In the genomic region with DNA sequence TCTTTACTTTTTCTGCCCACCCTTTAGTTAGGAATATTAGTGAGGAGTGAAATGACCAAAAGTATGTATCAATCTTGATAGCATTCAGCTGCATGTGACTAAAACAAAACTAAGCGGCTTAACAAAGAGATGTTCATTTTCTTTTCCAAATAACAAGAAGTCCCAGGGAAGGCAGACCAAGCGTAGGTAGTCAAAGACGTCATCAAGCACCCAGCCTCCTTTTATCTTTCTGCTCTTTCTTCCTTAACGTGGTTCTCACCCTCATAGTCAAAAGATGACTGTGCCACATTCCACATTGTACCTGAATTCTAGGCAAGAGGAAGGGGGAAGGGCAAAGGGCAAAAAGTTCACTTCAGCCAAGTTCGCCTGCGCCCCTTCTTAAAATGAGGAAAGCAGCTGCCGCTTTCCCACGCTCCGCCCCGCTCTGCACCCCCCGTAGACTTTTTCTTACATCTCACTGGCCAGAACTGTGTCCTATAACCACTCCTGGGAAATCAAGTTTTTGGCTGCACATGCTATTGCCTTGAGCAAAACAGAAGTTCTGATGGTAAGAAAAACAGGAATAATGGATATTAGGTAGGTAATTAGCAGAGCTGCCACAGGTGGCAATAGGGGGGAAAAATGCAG, we compare ENCODE assay signal across 25 cellular contexts. TPM values are rescaled to one million over a fixed set of nuclear protein-coding genes. Genes with fewer than 3 reads are reported as not detected.
A peak's percentile ranks its signal among the peaks of the same experiment; 100 is the strongest.
DNase-seq lines count a peak whose midpoint lies in the region; ATAC-seq, FAIRE-seq and TF ChIP-seq lines count a peak whose summit lies in the region.
"Had no signal": no experiment of that assay in that cellular context is flagged by ENCODE, and none has a peak within 500 bp of the region (broad histone marks: within the 10 kb centered on the region; RNA-seq: fewer than 3 reads in every experiment).

No MANE protein-coding gene starts in this region.

- dilution Hi-C loops in keratinocyte (cut with MboI; ENCODE audit: extremely low pct_ligation_motif_present, low sequenced_read_pairs): no loop called here

- no peak overlapping the region for H3K9ac ChIP-seq in keratinocyte (ENCODE audit: control insufficient read depth, extremely low read depth, insufficient read depth, low read length)

- no peak for DNase-seq in activated naive CD4-positive, alpha-beta T cell treated with anti-CD3 and anti-CD28 coated beads, Interleukin-2, amount 50 U/mL, for 72 hours (ENCODE audit: low spot score in 2 of 2)
- no peak for DNase-seq in activated naive CD4-positive, alpha-beta T cell treated with anti-CD3 and anti-CD28 coated beads, Interleukin-2, amount 10 ng/mL, durations not matched to agents 7 days and 5 days
- no peak for DNase-seq in activated T-helper 2 cell treated with anti-CD3 and anti-CD28 coated beads, Interferon-gamma antibody, Interleukin-2, Interleukin-4, amounts not matched to agents 10 μg/mL and 5 μg/mL and 100 μg/mL, durations not matched to agents 14 hours and 24 hours and 36 hours (ENCODE audit: low spot score)
- no peak for DNase-seq in keratinocyte (ENCODE audit: low read depth, low spot score)
- DNase-seq in stimulated activated effector memory CD8-positive, alpha-beta T cell treated with anti-CD3 and anti-CD28 coated beads, Interleukin-12 subunit alpha, Interleukin-12 subunit beta, amount 100 ng/mL, for 72 hours (ENCODE audit: low spot score in 2 of 2): no peak
- DNase-seq: DMS53, EL, GF-D8, NCI-H1105, NCI-H146, NCI-H2029, NCI-H2227 treated with DMSO at 0.1 percent for 48 hours, NCI-H510A, NCI-H748 treated with DMSO at 0.1 percent for 48 hours, PC-9, RPMI8226, SIG-M5 had no signal

- no peaks in the 10 kb centered on the region for H4K20me1 ChIP-seq in keratinocyte (ENCODE audit: control insufficient read depth, extremely low read depth, insufficient read depth, low read length)

- intact Hi-C loops in activated T-helper 2 cell treated with anti-CD3 and anti-CD28 coated beads, Interferon-gamma antibody, Interleukin-2, Interleukin-4, amounts not matched to agents 10 μg/mL and 5 μg/mL and 100 μg/mL, durations not matched to agents 14 hours and 24 hours and 36 hours (cut with micrococcal nuclease): loop anchor here (2.0 kb wide), 1 partner anchor 14 kb away; a partner anchor contains a TSS

- H3K9me1 ChIP-seq in keratinocyte (ENCODE audit: control insufficient read depth, extremely low read depth, insufficient read depth, low read length): no peaks in the 10 kb centered on the region

- no peaks in the 10 kb centered on the region for H3K9me3 ChIP-seq in keratinocyte (ENCODE audit: control insufficient read depth, low read depth, low read length)

- ATAC-seq in activated naive CD4-positive, alpha-beta T cell treated with anti-CD3 and anti-CD28 coated beads, Interleukin-2, amount 50 U/mL, for 72 hours: peak; percentile 34 to 39
- ATAC-seq in HG03442 (IDR thresholded peaks at IDR 0.05; ENCODE audit: unreplicated experiment): no peak
- ATAC-seq in stimulated activated effector memory CD8-positive, alpha-beta T cell treated with anti-CD3 and anti-CD28 coated beads, Interleukin-12 subunit alpha, Interleukin-12 subunit beta, amount 100 ng/mL, for 72 hours: no peak
- ATAC-seq in GM21381 (IDR thresholded peaks at IDR 0.05; ENCODE audit: unreplicated experiment): no peak
- ATAC-seq: SK-N-SH treated with all-trans-retinoic acid at 6 μM for 48 hours had no signal

- no peak overlapping the region for H3K4me3 Mint-ChIP-seq in activated naive CD4-positive, alpha-beta T cell treated with anti-CD3 and anti-CD28 coated beads, Interleukin-2, amount 10 ng/mL, durations not matched to agents 7 days and 5 days
- no peak overlapping the region for H3K4me3 Mint-ChIP-seq in activated T-helper 2 cell treated with anti-CD3 and anti-CD28 coated beads, Interferon-gamma antibody, Interleukin-2, Interleukin-4, amounts not matched to agents 10 μg/mL and 5 μg/mL and 100 μg/mL, durations not matched to agents 14 hours and 24 hours and 36 hours (ENCODE audit: low read depth)
- no peak overlapping the region for H3K4me3 Mint-ChIP-seq in stimulated activated effector memory CD8-positive, alpha-beta T cell treated with anti-CD3 and anti-CD28 coated beads, Interleukin-12 subunit alpha, Interleukin-12 subunit beta, amount 100 ng/mL, for 72 hours
- H3K4me3 Mint-ChIP-seq: B cell, CD14-positive monocyte had no signal

- H3K27me3 ChIP-seq in keratinocyte (ENCODE audit: control insufficient read depth, extremely low read depth, insufficient read depth, low read length): no peaks in the 10 kb centered on the region

- peaks cover 7% of the 10 kb centered on the region for H3K4me1 Mint-ChIP-seq in activated naive CD4-positive, alpha-beta T cell treated with anti-CD3 and anti-CD28 coated beads, Interleukin-2, amount 10 ng/mL, durations not matched to agents 7 days and 5 days
- peaks cover 25% of the 10 kb centered on the region for H3K4me1 Mint-ChIP-seq in activated T-helper 2 cell treated with anti-CD3 and anti-CD28 coated beads, Interferon-gamma antibody, Interleukin-2, Interleukin-4, amounts not matched to agents 10 μg/mL and 5 μg/mL and 100 μg/mL, durations not matched to agents 14 hours and 24 hours and 36 hours (ENCODE audit: low read depth)
- no peaks in the 10 kb centered on the region for H3K4me1 Mint-ChIP-seq in stimulated activated effector memory CD8-positive, alpha-beta T cell treated with anti-CD3 and anti-CD28 coated beads, Interleukin-12 subunit alpha, Interleukin-12 subunit beta, amount 100 ng/mL, for 72 hours
- H3K4me1 Mint-ChIP-seq: B cell, CD14-positive monocyte had no signal

- peaks cover 8% of the 10 kb centered on the region for H3K27me3 Mint-ChIP-seq in activated naive CD4-positive, alpha-beta T cell treated with anti-CD3 and anti-CD28 coated beads, Interleukin-2, amount 10 ng/mL, durations not matched to agents 7 days and 5 days
- H3K27me3 Mint-ChIP-seq in activated T-helper 2 cell treated with anti-CD3 and anti-CD28 coated beads, Interferon-gamma antibody, Interleukin-2, Interleukin-4, amounts not matched to agents 10 μg/mL and 5 μg/mL and 100 μg/mL, durations not matched to agents 14 hours and 24 hours and 36 hours (ENCODE audit: low read depth): peaks cover 4% of the 10 kb centered on the region

- peaks cover 18% of the 10 kb centered on the region for H3K4me1 ChIP-seq in keratinocyte (ENCODE audit: control insufficient read depth, extremely low read depth, insufficient read depth, low read length)

- TF ChIP-seq CTCF in keratinocyte (optimal IDR thresholded peaks at IDR 0.05 in 1 of 3, IDR thresholded peaks at IDR 0.05 in 1 of 3, conservative IDR thresholded peaks at IDR 0.05 in 1 of 3; ENCODE audit: extremely low read depth in 1 of 3, insufficient read depth in 2 of 3, low read length in 3 of 3): no peak

- no peaks in the 10 kb centered on the region for H3K36me3 ChIP-seq in keratinocyte (ENCODE audit: control insufficient read depth in 2 of 2, extremely low read depth in 1 of 2, insufficient read depth in 2 of 2, low read length in 2 of 2)

- CTCF ChIA-PET in activated naive CD4-positive, alpha-beta T cell treated with anti-CD3 and anti-CD28 coated beads, Interleukin-2, amount 10 ng/mL, durations not matched to agents 7 days and 5 days (lab: Charles Lee): no interaction called here

- H2AFZ ChIP-seq in keratinocyte (ENCODE audit: control insufficient read depth, low read length): no peak overlapping the region
- H2AFZ ChIP-seq: PC-9 had no signal

- H3K4me2 ChIP-seq in keratinocyte (ENCODE audit: control insufficient read depth, extremely low read depth, insufficient read depth, low read depth, low read length): peak overlapping the region; percentile 24
- H3K4me2 ChIP-seq: PC-9 had no signal

- no peak overlapping the region for H3K27ac ChIP-seq in keratinocyte (ENCODE audit: control insufficient read depth, insufficient read depth, low read length)
- H3K27ac ChIP-seq: PC-9 had no signal

- no peaks in the 10 kb centered on the region for H3K79me2 ChIP-seq in keratinocyte (ENCODE audit: control insufficient read depth, insufficient read depth, low read length)

- FAIRE-seq in keratinocyte (lab: Jason Lieb, UNC): no peak
- FAIRE-seq: A204.1, D721Med, H54 had no signal

- no peak overlapping the region for H3K27ac Mint-ChIP-seq in activated naive CD4-positive, alpha-beta T cell treated with anti-CD3 and anti-CD28 coated beads, Interleukin-2, amount 50 U/mL, for 72 hours
- H3K27ac Mint-ChIP-seq in activated naive CD4-positive, alpha-beta T cell treated with anti-CD3 and anti-CD28 coated beads, Interleukin-2, amount 10 ng/mL, durations not matched to agents 7 days and 5 days: no peak overlapping the region
- peak overlapping the region; percentile 40 for H3K27ac Mint-ChIP-seq in activated T-helper 2 cell treated with anti-CD3 and anti-CD28 coated beads, Interferon-gamma antibody, Interleukin-2, Interleukin-4, amounts not matched to agents 10 μg/mL and 5 μg/mL and 100 μg/mL, durations not matched to agents 14 hours and 24 hours and 36 hours
- H3K27ac Mint-ChIP-seq in stimulated activated effector memory CD8-positive, alpha-beta T cell treated with anti-CD3 and anti-CD28 coated beads, Interleukin-12 subunit alpha, Interleukin-12 subunit beta, amount 100 ng/mL, for 72 hours: no peak overlapping the region
- H3K27ac Mint-ChIP-seq: B cell, CD14-positive monocyte had no signal

- no peaks in the 10 kb centered on the region for H3K36me3 Mint-ChIP-seq in activated naive CD4-positive, alpha-beta T cell treated with anti-CD3 and anti-CD28 coated beads, Interleukin-2, amount 50 U/mL, for 72 hours
- H3K36me3 Mint-ChIP-seq in activated naive CD4-positive, alpha-beta T cell treated with anti-CD3 and anti-CD28 coated beads, Interleukin-2, amount 10 ng/mL, durations not matched to agents 7 days and 5 days: no peaks in the 10 kb centered on the region
- H3K36me3 Mint-ChIP-seq in activated T-helper 2 cell treated with anti-CD3 and anti-CD28 coated beads, Interferon-gamma antibody, Interleukin-2, Interleukin-4, amounts not matched to agents 10 μg/mL and 5 μg/mL and 100 μg/mL, durations not matched to agents 14 hours and 24 hours and 36 hours (ENCODE audit: low read depth): no peaks in the 10 kb centered on the region
- no peaks in the 10 kb centered on the region for H3K36me3 Mint-ChIP-seq in stimulated activated effector memory CD8-positive, alpha-beta T cell treated with anti-CD3 and anti-CD28 coated beads, Interleukin-12 subunit alpha, Interleukin-12 subunit beta, amount 100 ng/mL, for 72 hours
- H3K36me3 Mint-ChIP-seq: CD14-positive monocyte had no signal

- no peaks in the 10 kb centered on the region for H3K9me3 Mint-ChIP-seq in activated naive CD4-positive, alpha-beta T cell treated with anti-CD3 and anti-CD28 coated beads, Interleukin-2, amount 50 U/mL, for 72 hours
- H3K9me3 Mint-ChIP-seq in activated naive CD4-positive, alpha-beta T cell treated with anti-CD3 and anti-CD28 coated beads, Interleukin-2, amount 10 ng/mL, durations not matched to agents 7 days and 5 days: no peaks in the 10 kb centered on the region
- no peaks in the 10 kb centered on the region for H3K9me3 Mint-ChIP-seq in activated T-helper 2 cell treated with anti-CD3 and anti-CD28 coated beads, Interferon-gamma antibody, Interleukin-2, Interleukin-4, amounts not matched to agents 10 μg/mL and 5 μg/mL and 100 μg/mL, durations not matched to agents 14 hours and 24 hours and 36 hours
- H3K9me3 Mint-ChIP-seq in stimulated activated effector memory CD8-positive, alpha-beta T cell treated with anti-CD3 and anti-CD28 coated beads, Interleukin-12 subunit alpha, Interleukin-12 subunit beta, amount 100 ng/mL, for 72 hours: no peaks in the 10 kb centered on the region
- H3K9me3 Mint-ChIP-seq: CD14-positive monocyte had no signal

- H3K4me3 ChIP-seq in keratinocyte (ENCODE audit: control insufficient read depth in 2 of 3, extremely low read depth in 1 of 3, insufficient read depth in 2 of 3, low read depth in 1 of 3, low read length in 3 of 3): no peak overlapping the region
- H3K4me3 ChIP-seq: PC-9 had no signal

RNA-seq across cellular contexts. Expression of a gene that starts 14.6 kb away (rescaled TPM):
- 10 to 100 TPM; 10.8 to 20.8 TPM for total RNA-seq in activated naive CD4-positive, alpha-beta T cell treated with anti-CD3 and anti-CD28 coated beads, Interleukin-2, amount 50 U/mL, for 72 hours
- 17.1 and 18.2 TPM in 2 replicates for total RNA-seq in activated T-helper 2 cell treated with anti-CD3 and anti-CD28 coated beads, Interferon-gamma antibody, Interleukin-2, Interleukin-4, amounts not matched to agents 10 μg/mL and 5 μg/mL and 100 μg/mL, durations not matched to agents 14 hours and 24 hours and 36 hours
- 2.3 to 3.1 TPM (median 2.7 TPM) in 3 replicates for polyA plus RNA-seq in keratinocyte
- 0.81 TPM for polyA plus RNA-seq in keratinocyte (2011; ENCODE audit: low read depth)
- polyA plus RNA-seq in keratinocyte (2011; cell fraction: cytosol; rRNA removed): 2.0 and 3.6 TPM in 2 replicates
- polyA plus RNA-seq in keratinocyte (2011; cell fraction: nucleus; rRNA removed): 5.0 and 6.0 TPM in 2 replicates
- polyA plus RNA-seq in keratinocyte (2012; ENCODE audit: low replicate concordance): 0.63 and 3.4 TPM in 2 replicates
- 1.1 to 4.4 TPM (median 2.1 TPM) in 3 replicates for polyA minus RNA-seq in keratinocyte
- polyA minus RNA-seq in keratinocyte (2011; cell fraction: cytosol; rRNA and poly(A)+ RNA removed): 7.7 TPM
- polyA minus RNA-seq in keratinocyte (2011; cell fraction: nucleus; rRNA and poly(A)+ RNA removed): 8.2 and 12.6 TPM in 2 replicates

RNA-seq across cellular contexts. Expression of a gene that starts 54.5 kb away (rescaled TPM):
- total RNA-seq in activated naive CD4-positive, alpha-beta T cell treated with anti-CD3 and anti-CD28 coated beads, Interleukin-2, amount 50 U/mL, for 72 hours: not detected
- not detected in 2 replicates for total RNA-seq in activated T-helper 2 cell treated with anti-CD3 and anti-CD28 coated beads, Interferon-gamma antibody, Interleukin-2, Interleukin-4, amounts not matched to agents 10 μg/mL and 5 μg/mL and 100 μg/mL, durations not matched to agents 14 hours and 24 hours and 36 hours
- polyA plus RNA-seq in keratinocyte: not detected in 3 replicates
- polyA plus RNA-seq in keratinocyte (2011; ENCODE audit: low read depth): not detected
- polyA plus RNA-seq in keratinocyte (2011; cell fraction: cytosol; rRNA removed): not detected in 2 replicates
- polyA plus RNA-seq in keratinocyte (2011; cell fraction: nucleus; rRNA removed): 0.16 TPM in 1 of 2 replicates, not detected in the other
- not detected in 2 replicates for polyA plus RNA-seq in keratinocyte (2012; ENCODE audit: low replicate concordance)
- not detected in 3 replicates for polyA minus RNA-seq in keratinocyte
- not detected for polyA minus RNA-seq in keratinocyte (2011; cell fraction: cytosol; rRNA and poly(A)+ RNA removed)
- not detected in 2 replicates for polyA minus RNA-seq in keratinocyte (2011; cell fraction: nucleus; rRNA and poly(A)+ RNA removed)
- total RNA-seq: B cell had no signal

Comparison
In these comparisons a context has a peak if more than half of its experiments do, and no peak if none do; other contexts are left out.
1. ATAC-seq: peak in activated naive CD4-positive, alpha-beta T cell treated with anti-CD3 and anti-CD28 coated beads, Interleukin-2, amount 50 U/mL, for 72 hours (2 of 2); none in HG03442 (single experiment), stimulated activated effector memory CD8-positive, alpha-beta T cell treated with anti-CD3 and anti-CD28 coated beads, Interleukin-12 subunit alpha, Interleukin-12 subunit beta, amount 100 ng/mL, for 72 hours (single experiment) and GM21381 (single experiment).